ENCODE assay signal across 29 cellular contexts in genomic region chr11:109508943-109509342, GRCh38.
"Had no signal": no experiment of that assay in that cellular context is flagged by ENCODE, and none has a peak within 500 bp of the region (broad histone marks: within the 10 kb centered on the region; RNA-seq: fewer than 3 reads in every experiment).

No MANE protein-coding gene starts in this region.

- ATAC-seq: activated CD8-positive, alpha-beta T cell treated with anti-CD3 and anti-CD28 coated beads for 36 hours; activated naive CD4-positive, alpha-beta T cell treated with anti-CD3 and anti-CD28 coated beads, Interleukin-2, amount 50 U/mL, for 72 hours; activated T-cell treated with anti-CD3 and anti-CD28 coated beads, Interleukin-2, amount 50 U/mL, for 4 hours; activated T-cell treated with anti-CD3 and anti-CD28 coated beads, Interleukin-2, amount 50 U/mL, for 72 hours; activated T-helper 17 cell treated with anti-CD3 and anti-CD28 coated beads, Interleukin-2, amount 50 U/mL, for 72 hours; body of pancreas had no signal

- DNase-seq: activated B cell treated with CpG ODN at 0.5 μM for 24 hours; activated CD4-positive, alpha-beta memory T cell treated with anti-CD3 and anti-CD28 coated beads for 36 hours; activated CD4-positive, alpha-beta T cell treated with anti-CD3 and anti-CD28 coated beads for 4 hours; activated CD4-positive, alpha-beta T cell treated with anti-CD3 and anti-CD28 coated beads, Interleukin-2, amount 10 ng/mL, durations not matched to agents 24 days and 14 days; activated CD4-positive, alpha-beta T cell treated with anti-CD3 and anti-CD28 coated beads, Interleukin-2, amount 50 U/mL, for 1 hour; activated CD4-positive, alpha-beta T cell treated with anti-CD3 and anti-CD28 coated beads, Interleukin-2, amount 50 U/mL, for 4 hours; activated CD4-positive, CD25-positive, alpha-beta regulatory T cell treated with anti-CD3 and anti-CD28 coated beads, Interleukin-2, amount 50 U/mL, for 72 hours; activated CD8-positive, alpha-beta memory T cell treated with anti-CD3 and anti-CD28 coated beads, Interleukin-2, amount 50 U/mL, for 4 hours; activated CD8-positive, alpha-beta T cell treated with anti-CD3 and anti-CD28 coated beads for 36 hours; activated effector memory CD4-positive, alpha-beta T cell treated with anti-CD3 and anti-CD28 coated beads, Interleukin-2, amount 50 U/mL, for 16 hours; activated gamma-delta T cell treated with Interleukin-2 at 50 U/mL for 16 hours; activated naive CD4-positive, alpha-beta T cell; activated naive CD4-positive, alpha-beta T cell treated with anti-CD3 and anti-CD28 coated beads for 36 hours; activated naive CD4-positive, alpha-beta T cell treated with anti-CD3 and anti-CD28 coated beads, Interleukin-2, amount 50 U/mL, for 16 hours; activated naive CD8-positive, alpha-beta T cell treated with anti-CD3 and anti-CD28 coated beads for 36 hours; activated T-cell treated with anti-CD3 and anti-CD28 coated beads for 4 hours; activated T-cell treated with anti-CD3 and anti-CD28 coated beads, Interleukin-2, amount 50 U/mL, for 1 hour; activated T-cell treated with anti-CD3 and anti-CD28 coated beads, Interleukin-2, amount 50 U/mL, for 4 hours; activated T-cell treated with anti-CD3 and anti-CD28 coated beads, Interleukin-2, amount 50 U/mL, for 72 hours; adrenal gland; amniotic stem cell; aorta; body of pancreas; brain microvascular endothelial cell; central memory CD4-positive, alpha-beta T cell; T-helper 2 cell; T-helper 9 cell had no signal
